In the genomic region with DNA sequence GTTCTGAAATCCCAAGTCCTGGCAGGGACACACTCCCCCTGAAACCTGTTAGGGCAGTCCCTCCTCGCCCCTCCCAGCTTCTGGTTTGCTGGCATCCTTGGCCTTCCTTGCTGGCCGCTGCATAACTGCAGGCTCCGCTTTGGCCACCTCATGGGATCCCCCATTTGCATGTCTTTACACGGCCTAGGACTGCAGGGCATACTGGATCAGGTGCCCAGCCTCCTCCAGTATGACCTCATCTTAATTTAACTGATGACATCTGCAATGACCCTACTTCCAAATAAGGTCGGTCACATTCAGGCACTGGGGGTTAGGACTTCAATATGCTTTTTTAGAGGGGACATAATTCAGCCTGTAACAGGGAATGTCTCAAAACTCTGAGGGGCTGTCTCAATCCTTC, we compare ENCODE assay signal across 31 cellular contexts.
DNase-seq lines count a peak whose midpoint lies in the region; ATAC-seq, FAIRE-seq and TF ChIP-seq lines count a peak whose summit lies in the region.
"Had no signal": no experiment of that assay in that cellular context is flagged by ENCODE, and none has a peak within 500 bp of the region (broad histone marks: within the 10 kb centered on the region; RNA-seq: fewer than 3 reads in every experiment).

No MANE protein-coding gene starts in this region.

- H3K36me3 ChIP-seq in HUES6 (ENCODE audit: control insufficient read depth, insufficient read depth, low read length) (no peaks in the 10 kb centered on the region), H1 (ENCODE audit: control insufficient read depth in 2 of 4, insufficient read depth in 4 of 4, low read length in 3 of 4) (no peaks in the 10 kb centered on the region)
- H3K36me3 ChIP-seq: neutrophil, upper lobe of right lung had no signal

- no peak overlapping the region for H3K23ac ChIP-seq in H1 (ENCODE audit: insufficient read length)

- CTCF ChIA-PET in Calu3 (lab: Charles Lee) (interaction anchor here (0.6 kb wide), 1 partner anchor 30 kb away, joined by 3 read pairs; no protein-coding TSS in a partner anchor), H1 (lab: Charles Lee; ENCODE audit: partially characterized antibody) (interaction anchor here (0.8 to 1.9 kb wide), 11 partner anchors 13 to 149 kb away, joined by 3 to 8 read pairs (median 4); no protein-coding TSS in a partner anchor)

- intact Hi-C loops in Calu3 (cut with micrococcal nuclease; ENCODE audit: unreplicated experiment) = no loop called here

- H3K27ac ChIP-seq in HUES6 (ENCODE audit: low read depth, low read length) = peak overlapping the region; percentile 57; the same call in 1 of the 2 replicates
- H3K27ac ChIP-seq in H1 (ENCODE audit: low read depth, low read length) = peak overlapping the region; percentile 43; the same call in 1 of the 2 replicates
- H3K27ac ChIP-seq: HL-60, neutrophil, skin epidermis, upper lobe of right lung had no signal

- DNase-seq in Calu3 (peak; percentile 20), H1 (ENCODE audit: low read depth in 1 of 2, low spot score in 2 of 2) (peak; percentile 70 to 75), iPS-NIHi7 (ENCODE audit: extremely low spot score) (peak; percentile 84), NCI-H1105 treated with DMSO at 0.1 percent for 48 hours (lab: John Stamatoyannopoulos, UW) (no peak), NCI-H1417 (lab: John Stamatoyannopoulos, UW) (no peak)
- no peak for DNase-seq in activated naive CD4-positive, alpha-beta T cell treated with anti-CD3 and anti-CD28 coated beads, Interleukin-2, amount 50 U/mL, for 72 hours (ENCODE audit: low spot score in 2 of 2)
- no peak for DNase-seq in activated T-cell treated with anti-CD3 and anti-CD28 coated beads, Interleukin-2, amount 50 U/mL, for 1 hour
- DNase-seq: activated B cell treated with CpG ODN at 0.5 μM for 24 hours; activated CD4-positive, alpha-beta memory T cell treated with anti-CD3 and anti-CD28 coated beads, Interleukin-2, amount 10 ng/mL, durations not matched to agents 7 days and 5 days; activated gamma-delta T cell; activated naive CD8-positive, alpha-beta T cell treated with anti-CD3 and anti-CD28 coated beads, Interleukin-2, amount 50 U/mL, for 24 hours; CD8-positive, alpha-beta memory T cell; effector CD8-positive, alpha-beta T cell; left cardiac atrium; NCI-H1436; NK-92 treated with Interleukin-12 subunit alpha and Interleukin-12 subunit beta, amount 100 ng/mL, for 24 hours; SIG-M5; stimulated activated CD4-positive, alpha-beta T cell treated with anti-CD3 and anti-CD28 coated beads, Interleukin-2, amount 100 ng/mL, for 24 hours; SW 1271; T1000; upper lobe of right lung had no signal

- H3K4me2 ChIP-seq in H1 (ENCODE audit: insufficient read depth in 1 of 2, low read depth in 2 of 2, low read length in 2 of 2) = peak overlapping the region in 1 of 2 experiments; percentile 12; a peak in 1 of 4 replicates

- H3K27me3 ChIP-seq in HUES6 (ENCODE audit: control insufficient read depth, insufficient read depth, low read length) (no peaks in the 10 kb centered on the region), H1 (replicated peaks in 1 of 4; ENCODE audit: control insufficient read depth in 3 of 4, extremely low read depth in 1 of 4, insufficient read depth in 3 of 4, low read length in 3 of 4) (peaks cover 0 to 2% (median 0%) of the 10 kb centered on the region in 4 experiments; a peak in 1 of 7 replicates)

- peak; percentile 1 to 16; a peak in 1 of 4 replicates for TF ChIP-seq RAD21 in H1 (IDR thresholded peaks at IDR 0.05 in 1 of 2, conservative IDR thresholded peaks at IDR 0.05 in 1 of 2; ENCODE audit: low read depth in 2 of 2, low read length in 2 of 2)

- no peak overlapping the region for H3K27ac Mint-ChIP-seq in Calu3 (ENCODE audit: unreplicated experiment)
- H3K27ac Mint-ChIP-seq in activated naive CD4-positive, alpha-beta T cell treated with anti-CD3 and anti-CD28 coated beads, Interleukin-2, amount 50 U/mL, for 72 hours = no peak overlapping the region
- H3K27ac Mint-ChIP-seq: activated B cell treated with CpG ODN at 0.5 μM for 24 hours; activated CD4-positive, alpha-beta memory T cell treated with anti-CD3 and anti-CD28 coated beads, Interleukin-2, amount 10 ng/mL, durations not matched to agents 7 days and 5 days; activated naive CD8-positive, alpha-beta T cell treated with anti-CD3 and anti-CD28 coated beads, Interleukin-2, amount 50 U/mL, for 24 hours; B cell; CD8-positive, alpha-beta memory T cell; IgD-negative memory B cell; memory B cell had no signal

- POLR2A ChIA-PET in H1 (lab: Charles Lee; ENCODE audit: partially characterized antibody) = interaction anchor here (0.6 to 2.3 kb wide), 4 partner anchors 19 to 274 kb away, joined by 3 to 5 read pairs (median 3); no protein-coding TSS in a partner anchor

- H2BK5ac ChIP-seq in H1 (ENCODE audit: low read depth, low read length) = 0 out of 2 replicates have a peak overlapping the region, but pooled peaks have one; percentile 19

- H3K27me3 Mint-ChIP-seq in Calu3 (ENCODE audit: unreplicated experiment) = peaks cover 14% of the 10 kb centered on the region

- peak; percentile 91 for FAIRE-seq in H1 (lab: Jason Lieb, UNC)
- FAIRE-seq: GM12878 had no signal

- H4K91ac ChIP-seq in H1 (replicated peaks; ENCODE audit: insufficient read length, low read length) = no peak overlapping the region

- WGBS in H1 (ENCODE audit: extremely low coverage in 1 of 2, insufficient coverage in 1 of 2, insufficient read length in 1 of 2, insufficient replicate concordance in 2 of 2, low coverage in 1 of 2, low lambda C conversion rate in 2 of 2, missing lambda C conversion rate in 1 of 2), 2 experiments = 23% methylated on average over 5 of the region's 5 CpGs; no CpG with 5 or more reads in 1 of the 2 experiments

- H4K20me1 ChIP-seq in H1 (replicated peaks in 1 of 2; ENCODE audit: control insufficient read depth in 1 of 2, insufficient read depth in 2 of 2, low read length in 2 of 2) = no peaks in the 10 kb centered on the region

- H3K14ac ChIP-seq in H1 (ENCODE audit: insufficient read length) = no peak overlapping the region

- no peak overlapping the region for H3K4me3 Mint-ChIP-seq in Calu3 (ENCODE audit: low read depth, unreplicated experiment)
- H3K4me3 Mint-ChIP-seq: activated B cell treated with CpG ODN at 0.5 μM for 24 hours; activated CD4-positive, alpha-beta memory T cell treated with anti-CD3 and anti-CD28 coated beads, Interleukin-2, amount 10 ng/mL, durations not matched to agents 7 days and 5 days; activated naive CD8-positive, alpha-beta T cell treated with anti-CD3 and anti-CD28 coated beads, Interleukin-2, amount 50 U/mL, for 24 hours; B cell; CD8-positive, alpha-beta memory T cell; IgD-negative memory B cell; memory B cell had no signal

- no peaks in the 10 kb centered on the region for H3K36me3 Mint-ChIP-seq in Calu3 (ENCODE audit: insufficient read depth, unreplicated experiment)
- no peaks in the 10 kb centered on the region for H3K36me3 Mint-ChIP-seq in activated naive CD4-positive, alpha-beta T cell treated with anti-CD3 and anti-CD28 coated beads, Interleukin-2, amount 50 U/mL, for 72 hours
- H3K36me3 Mint-ChIP-seq: CD8-positive, alpha-beta memory T cell; IgD-negative memory B cell; memory B cell had no signal

- H3K4me1 Mint-ChIP-seq in Calu3 (ENCODE audit: low read depth, unreplicated experiment) = no peaks in the 10 kb centered on the region
- H3K4me1 Mint-ChIP-seq: activated B cell treated with CpG ODN at 0.5 μM for 24 hours; activated CD4-positive, alpha-beta memory T cell treated with anti-CD3 and anti-CD28 coated beads, Interleukin-2, amount 10 ng/mL, durations not matched to agents 7 days and 5 days; activated naive CD8-positive, alpha-beta T cell treated with anti-CD3 and anti-CD28 coated beads, Interleukin-2, amount 50 U/mL, for 24 hours; B cell; CD8-positive, alpha-beta memory T cell; IgD-negative memory B cell had no signal

- ATAC-seq in activated naive CD4-positive, alpha-beta T cell treated with anti-CD3 and anti-CD28 coated beads, Interleukin-2, amount 50 U/mL, for 72 hours = no peak
- ATAC-seq: activated naive CD8-positive, alpha-beta T cell treated with anti-CD3 and anti-CD28 coated beads, Interleukin-2, amount 50 U/mL, for 24 hours; GM12878; HCT116; left cardiac atrium; Panc1; upper lobe of right lung had no signal

- H3K9me3 ChIP-seq in HUES6 (ENCODE audit: control insufficient read depth, insufficient read depth, low read depth, low read length) = no peaks in the 10 kb centered on the region
- no peaks in the 10 kb centered on the region for H3K9me3 ChIP-seq in H1 (ENCODE audit: insufficient read depth in 2 of 2, low read depth in 1 of 2, low read length in 1 of 2)
- H3K9me3 ChIP-seq: neutrophil, upper lobe of right lung had no signal

- H4K8ac ChIP-seq in H1 (ENCODE audit: extremely low read depth, insufficient read depth, low read length) = no peak overlapping the region

- no peak overlapping the region for H3K4ac ChIP-seq in H1 (replicated peaks; ENCODE audit: insufficient read length, low read depth, low read length)

- TF ChIP-seq POLR2A in H1 (IDR thresholded peaks at IDR 0.05; ENCODE audit: control extremely low read depth in 1 of 2, low read depth in 2 of 2, low read length in 2 of 2) = no peak

- H3K9ac ChIP-seq in HUES6 (ENCODE audit: low read length) (peak overlapping the region; percentile 7), H1 (replicated peaks in 1 of 4; ENCODE audit: extremely low read depth in 1 of 4, low read depth in 3 of 4, low read length in 3 of 4) (no peak overlapping the region)

- no peaks in the 10 kb centered on the region for H3K23me2 ChIP-seq in H1 (ENCODE audit: low read depth, low read length)

- peak overlapping the region; percentile 94 for H2BK12ac ChIP-seq in H1 (ENCODE audit: low read depth, low read length)

- no peaks in the 10 kb centered on the region for H3K79me2 ChIP-seq in H1 (ENCODE audit: control insufficient read depth in 1 of 2, insufficient read depth in 2 of 2, low read length in 2 of 2)

- TF ChIP-seq CTCF in Calu3 (IDR thresholded peaks at IDR 0.05; ENCODE audit: unreplicated experiment) (no peak), H1 (IDR thresholded peaks at IDR 0.05; ENCODE audit: control extremely low read depth in 1 of 3, insufficient read depth in 1 of 3, low read depth in 1 of 3, low read length in 3 of 3) (no peak)

- BruUV-seq in Calu3 (replicated peaks; lab: Mats Ljungman, UMichigan) = no TSS peak

- no peak overlapping the region for H3K18ac ChIP-seq in H1 (ENCODE audit: extremely low read depth, low read length)

- no peaks in the 10 kb centered on the region for H3K9me3 Mint-ChIP-seq in Calu3 (ENCODE audit: low read depth, unreplicated experiment)
- no peaks in the 10 kb centered on the region for H3K9me3 Mint-ChIP-seq in activated naive CD4-positive, alpha-beta T cell treated with anti-CD3 and anti-CD28 coated beads, Interleukin-2, amount 50 U/mL, for 72 hours
- H3K9me3 Mint-ChIP-seq: activated CD4-positive, alpha-beta memory T cell treated with anti-CD3 and anti-CD28 coated beads, Interleukin-2, amount 10 ng/mL, durations not matched to agents 7 days and 5 days; activated naive CD8-positive, alpha-beta T cell treated with anti-CD3 and anti-CD28 coated beads, Interleukin-2, amount 50 U/mL, for 24 hours; IgD-negative memory B cell; memory B cell had no signal

- no peak overlapping the region for H4K5ac ChIP-seq in H1 (ENCODE audit: insufficient read length, low read depth, low read length)

- no peaks in the 10 kb centered on the region for H3K79me1 ChIP-seq in H1 (ENCODE audit: low read depth, low read length)

- H2BK20ac ChIP-seq in H1 (ENCODE audit: low read length) = 0 out of 2 replicates have a peak overlapping the region, but pooled peaks have one; percentile 76

- H2BK120ac ChIP-seq in H1 (replicated peaks; ENCODE audit: low read depth, low read length) = no peak overlapping the region

- H3K4me1 ChIP-seq in HUES6 (ENCODE audit: control insufficient read depth, insufficient read depth, low read length) = peaks cover 44% of the 10 kb centered on the region
- peaks cover 23 to 45% (median 34%) of the 10 kb centered on the region in 4 experiments for H3K4me1 ChIP-seq in H1 (replicated peaks in 1 of 4; ENCODE audit: control insufficient read depth in 3 of 4, insufficient read depth in 4 of 4, low read length in 3 of 4)
- H3K4me1 ChIP-seq: upper lobe of right lung had no signal

- no peak overlapping the region for H2AK5ac ChIP-seq in H1 (ENCODE audit: low read depth, low read length)

- H2BK15ac ChIP-seq in H1 (ENCODE audit: low read length) = no peak overlapping the region

- TF ChIP-seq EP300 in H1 (IDR thresholded peaks at IDR 0.05; ENCODE audit: borderline replicate concordance in 1 of 2, low read depth in 2 of 2, low read length in 2 of 2) = peak in 1 of 2 experiments; percentile 65; a peak in 1 of 3 replicates

- no peak overlapping the region for H2AFZ ChIP-seq in H1 (ENCODE audit: low read length)

- H3K56ac ChIP-seq in H1 (replicated peaks; ENCODE audit: insufficient read length, low read depth, low read length) = no peak overlapping the region

- H3K4me3 ChIP-seq in HUES6 (ENCODE audit: low read depth, low read length) (no peak overlapping the region), H1 (ENCODE audit: extremely low read depth in 1 of 4, insufficient read depth in 2 of 4, low read depth in 3 of 4, low read length in 4 of 4) (no peak overlapping the region)
- H3K4me3 ChIP-seq: GM12878, skin epidermis, upper lobe of right lung had no signal

Comparison
In these comparisons a context has a peak if more than half of its experiments do, and no peak if none do; other contexts are left out.
1. DNase-seq: peak in Calu3 (single experiment), H1 (2 of 2) and iPS-NIHi7 (single experiment); none in NCI-H1105 treated with DMSO at 0.1 percent for 48 hours (single experiment), NCI-H1417 (0 of 3), activated naive CD4-positive, alpha-beta T cell treated with anti-CD3 and anti-CD28 coated beads, Interleukin-2, amount 50 U/mL, for 72 hours (0 of 2) and activated T-cell treated with anti-CD3 and anti-CD28 coated beads, Interleukin-2, amount 50 U/mL, for 1 hour (single experiment).